24 cellular contexts compared by ENCODE assay signal in genomic region chr2:182148344-182148743, GRCh38.
DNase-seq lines count a peak whose midpoint lies in the region; ATAC-seq and TF ChIP-seq lines count a peak whose summit lies in the region.
"Had no signal": no experiment of that assay in that cellular context is flagged by ENCODE, and none has a peak within 500 bp of the region (broad histone marks: within the 10 kb centered on the region; RNA-seq: fewer than 3 reads in every experiment).

No MANE protein-coding gene starts in this region.

- no peaks in the 10 kb centered on the region for H3K9me3 Mint-ChIP-seq in T-helper 2 cell treated with Interferon-gamma antibody and Interleukin-4, amounts not matched to agents 5 μg/mL and 100 μg/mL, for 36 hours
- H3K9me3 Mint-ChIP-seq: memory B cell; naive thymus-derived CD8-positive, alpha-beta T cell; stimulated activated naive CD8-positive, alpha-beta T cell treated with anti-CD3 and anti-CD28 coated beads, Interleukin-15, amount 100 ng/mL, for 72 hours; T-cell had no signal

- H3K27me3 Mint-ChIP-seq in T-helper 2 cell treated with Interferon-gamma antibody and Interleukin-4, amounts not matched to agents 5 μg/mL and 100 μg/mL, for 36 hours (ENCODE audit: low read depth), result no peaks in the 10 kb centered on the region
- H3K27me3 Mint-ChIP-seq: memory B cell; stimulated activated naive CD8-positive, alpha-beta T cell treated with anti-CD3 and anti-CD28 coated beads, Interleukin-15, amount 100 ng/mL, for 72 hours; type B pancreatic cell had no signal

- in situ Hi-C loops in IMR-90 (cut with MboI; ENCODE audit: low sequenced_read_pairs), result loop anchor here (25.0 kb wide), 1 partner anchor 561 kb away; no protein-coding TSS in a partner anchor

- H3K23ac ChIP-seq in IMR-90 (ENCODE audit: low read depth, low read length), result no peak overlapping the region

- H2AFZ ChIP-seq in IMR-90 (replicated peaks; ENCODE audit: low read length, poor library complexity), result peak overlapping the region; percentile 35

- H3K9me3 ChIP-seq in IMR-90 (ENCODE audit: control insufficient read depth, insufficient read depth, low read length), result no peaks in the 10 kb centered on the region
- H3K9me3 ChIP-seq in SJCRH30 (replicated peaks), result no peaks in the 10 kb centered on the region

- POLR2A ChIA-PET in IMR-90 (lab: Charles Lee; ENCODE audit: unreplicated experiment), result interaction anchor here (0.7 kb wide), 1 partner anchor 11 kb away, joined by 3 read pairs; no protein-coding TSS in a partner anchor

- intact Hi-C loops in IMR-90 (cut with micrococcal nuclease), result no loop called here

- no peak overlapping the region for H3K4me3 Mint-ChIP-seq in T-helper 2 cell treated with Interferon-gamma antibody and Interleukin-4, amounts not matched to agents 5 μg/mL and 100 μg/mL, for 36 hours
- H3K4me3 Mint-ChIP-seq: memory B cell; naive thymus-derived CD8-positive, alpha-beta T cell; stimulated activated naive CD8-positive, alpha-beta T cell treated with anti-CD3 and anti-CD28 coated beads, Interleukin-15, amount 100 ng/mL, for 72 hours; T-cell; type B pancreatic cell had no signal

- no peak overlapping the region for H3K9ac ChIP-seq in IMR-90 (ENCODE audit: low read depth, low read length)

- H3K4me3 ChIP-seq in IMR-90 (ENCODE audit: insufficient read depth, low read depth, low read length), result no peak overlapping the region
- no peak overlapping the region for H3K4me3 ChIP-seq in SJCRH30

- no peak overlapping the region for H2BK15ac ChIP-seq in IMR-90 (ENCODE audit: low read depth, low read length)

- no peak overlapping the region for H3K4ac ChIP-seq in IMR-90 (ENCODE audit: low read depth, low read length)

- DNase-seq in Daoy (ENCODE audit: low read depth), result peak; percentile 4
- DNase-seq in IMR-90, result no peak
- peak; percentile 5 for DNase-seq in cerebellum (ENCODE audit: low spot score)
- DNase-seq in myocyte (ENCODE audit: low read depth), result peak; percentile 34
- DNase-seq in SJCRH30, result no peak
- no peak for DNase-seq in T-helper 2 cell treated with Interferon-gamma antibody and Interleukin-4, amounts not matched to agents 5 μg/mL and 100 μg/mL, for 36 hours (ENCODE audit: low spot score)
- DNase-seq in NCI-H2029 treated with DMSO at 0.1 percent for 48 hours (lab: John Stamatoyannopoulos, UW), result no peak
- DNase-seq: activated naive CD4-positive, alpha-beta T cell treated with Interleukin-2 at 50 U/mL for 16 hours; activated T-cell treated with anti-CD3 and anti-CD28 coated beads, Interleukin-2, amount 50 U/mL, for 1 hour; central memory CD4-positive, alpha-beta T cell; GDM1; islet precursor cell; naive thymus-derived CD8-positive, alpha-beta T cell; NCI-H1930; NCI-H226; NCI-H82; SHP77; stimulated activated CD4-positive, alpha-beta T cell treated with anti-CD3 and anti-CD28 coated beads, Interleukin-12 subunit alpha, Interleukin-12 subunit beta, amount 100 ng/mL, for 4 hours; stimulated activated naive CD8-positive, alpha-beta T cell treated with anti-CD3 and anti-CD28 coated beads, Interleukin-15, amount 100 ng/mL, for 72 hours; T-cell had no signal

- H3K27ac Mint-ChIP-seq in T-helper 2 cell treated with Interferon-gamma antibody and Interleukin-4, amounts not matched to agents 5 μg/mL and 100 μg/mL, for 36 hours, result no peak overlapping the region
- H3K27ac Mint-ChIP-seq: memory B cell; naive thymus-derived CD8-positive, alpha-beta T cell; stimulated activated naive CD8-positive, alpha-beta T cell treated with anti-CD3 and anti-CD28 coated beads, Interleukin-15, amount 100 ng/mL, for 72 hours; T-cell; type B pancreatic cell had no signal

- CTCF ChIA-PET in IMR-90 (lab: Yijun Ruan, JAX), result no interaction called here

- H3K27me3 ChIP-seq in IMR-90 (ENCODE audit: control insufficient read depth, insufficient read depth, low read length) (no peaks in the 10 kb centered on the region), SJCRH30 (no peaks in the 10 kb centered on the region)

- no peak overlapping the region for H2AK9ac ChIP-seq in IMR-90 (replicated peaks; ENCODE audit: low read depth, low read length, poor library complexity)

- no peak overlapping the region for H3K4me2 ChIP-seq in IMR-90 (ENCODE audit: low read depth, low read length)

- H2BK20ac ChIP-seq in IMR-90 (ENCODE audit: low read depth, low read length), result no peak overlapping the region

- peaks cover 2% of the 10 kb centered on the region; the same call in 1 of the 2 replicates for H3K9me1 ChIP-seq in IMR-90 (ENCODE audit: insufficient read depth, low read length)

- no peak for TF ChIP-seq CTCF in IMR-90 (conservative IDR thresholded peaks at IDR 0.05; ENCODE audit: low read depth, low read length)

- ATAC-seq in IMR-90 (ENCODE audit: low read depth) (no peak), GM21526 (IDR thresholded peaks at IDR 0.05; ENCODE audit: low FRiP score, unreplicated experiment) (no peak)
- ATAC-seq: naive thymus-derived CD8-positive, alpha-beta T cell; stimulated activated naive CD8-positive, alpha-beta T cell treated with anti-CD3 and anti-CD28 coated beads, Interleukin-15, amount 100 ng/mL, for 72 hours; T-cell had no signal

- TF ChIP-seq POLR2A in IMR-90 (IDR thresholded peaks at IDR 0.05; ENCODE audit: low read depth, low read length), result no peak

- H3K4me1 Mint-ChIP-seq in T-helper 2 cell treated with Interferon-gamma antibody and Interleukin-4, amounts not matched to agents 5 μg/mL and 100 μg/mL, for 36 hours (ENCODE audit: low read depth), result no peaks in the 10 kb centered on the region
- H3K4me1 Mint-ChIP-seq: memory B cell; naive thymus-derived CD8-positive, alpha-beta T cell; stimulated activated naive CD8-positive, alpha-beta T cell treated with anti-CD3 and anti-CD28 coated beads, Interleukin-15, amount 100 ng/mL, for 72 hours; T-cell had no signal

- TF ChIP-seq RAD21 in IMR-90 (IDR thresholded peaks at IDR 0.05; ENCODE audit: low read length), result no peak

- H3K36me3 ChIP-seq in IMR-90 (ENCODE audit: control insufficient read depth, insufficient read depth, low read length) (no peaks in the 10 kb centered on the region), SJCRH30 (no peaks in the 10 kb centered on the region)

- no peak overlapping the region for H4K8ac ChIP-seq in IMR-90 (ENCODE audit: low read depth in 2 of 2, low read length in 2 of 2)

- no peak overlapping the region for H3K18ac ChIP-seq in IMR-90 (ENCODE audit: low read depth, low read length)

- no peaks in the 10 kb centered on the region for H3K79me1 ChIP-seq in IMR-90 (ENCODE audit: low read depth in 1 of 2, low read length in 2 of 2)

- no peak overlapping the region for H2BK5ac ChIP-seq in IMR-90 (ENCODE audit: low read depth, low read length, poor library complexity, severe bottlenecking)

- no peak overlapping the region for H2BK120ac ChIP-seq in IMR-90 (ENCODE audit: low read depth, low read length)

- no peak overlapping the region for H4K5ac ChIP-seq in IMR-90 (ENCODE audit: low read depth, low read length)

- no peaks in the 10 kb centered on the region for H4K20me1 ChIP-seq in IMR-90 (ENCODE audit: insufficient read depth, low read length)

- H3K4me1 ChIP-seq in IMR-90 (ENCODE audit: control insufficient read depth, insufficient read depth, low read length), result no peaks in the 10 kb centered on the region
- peaks cover 14% of the 10 kb centered on the region for H3K4me1 ChIP-seq in SJCRH30

- no TSS peak for BruUV-seq in IMR-90 (replicated peaks; lab: Mats Ljungman, UMichigan)

- H3K14ac ChIP-seq in IMR-90 (replicated peaks; ENCODE audit: low read depth, low read length), result no peak overlapping the region

- no peaks in the 10 kb centered on the region for H3K36me3 Mint-ChIP-seq in T-helper 2 cell treated with Interferon-gamma antibody and Interleukin-4, amounts not matched to agents 5 μg/mL and 100 μg/mL, for 36 hours (ENCODE audit: low read depth)
- H3K36me3 Mint-ChIP-seq: memory B cell; naive thymus-derived CD8-positive, alpha-beta T cell; T-cell; type B pancreatic cell had no signal

- H3K27ac ChIP-seq in IMR-90 (ENCODE audit: insufficient read depth, low read length), result no peak overlapping the region
- H3K27ac ChIP-seq in SJCRH30, result no peak overlapping the region
- H3K27ac ChIP-seq: epithelial cell of prostate had no signal

- dilution Hi-C loops in IMR-90 (cut with HindIII; ENCODE audit: low sequenced_read_pairs, unreplicated experiment), result no loop called here

- no peak overlapping the region for H3K56ac ChIP-seq in IMR-90 (ENCODE audit: extremely low read depth, insufficient read depth, low read length)

- no CpG with 5 or more reads among the region's 2 CpGs for WGBS in IMR-90 (ENCODE audit: extremely low coverage in 2 of 2, insufficient read length in 1 of 2), 2 experiments

- H2AK5ac ChIP-seq in IMR-90 (ENCODE audit: low read depth, low read length), result no peak overlapping the region

- no peak overlapping the region for H4K91ac ChIP-seq in IMR-90 (ENCODE audit: insufficient read depth, low read depth, low read length)

TF ChIP-seq in IMR-90, 13 proteins besides CTCF, POLR2A, EP300 and RAD21:
- TF ChIP-seq NFE2L2 (IDR thresholded peaks at IDR 0.05; ENCODE audit: low read depth, low read length) (no peak), MXI1 (IDR thresholded peaks at IDR 0.05; ENCODE audit: borderline replicate concordance, low read depth, low read length) (no peak), CHD1 (IDR thresholded peaks at IDR 0.05; ENCODE audit: low read depth, low read length) (no peak), BHLHE40 (IDR thresholded peaks at IDR 0.05; ENCODE audit: low read depth, low read length) (no peak), CEBPB (IDR thresholded peaks at IDR 0.05; ENCODE audit: low read depth, low read length) (no peak)
- TF ChIP-seq, protein P1, sequence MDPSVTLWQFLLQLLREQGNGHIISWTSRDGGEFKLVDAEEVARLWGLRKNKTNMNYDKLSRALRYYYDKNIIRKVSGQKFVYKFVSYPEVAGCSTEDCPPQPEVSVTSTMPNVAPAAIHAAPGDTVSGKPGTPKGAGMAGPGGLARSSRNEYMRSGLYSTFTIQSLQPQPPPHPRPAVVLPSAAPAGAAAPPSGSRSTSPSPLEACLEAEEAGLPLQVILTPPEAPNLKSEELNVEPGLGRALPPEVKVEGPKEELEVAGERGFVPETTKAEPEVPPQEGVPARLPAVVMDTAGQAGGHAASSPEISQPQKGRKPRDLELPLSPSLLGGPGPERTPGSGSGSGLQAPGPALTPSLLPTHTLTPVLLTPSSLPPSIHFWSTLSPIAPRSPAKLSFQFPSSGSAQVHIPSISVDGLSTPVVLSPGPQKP (IDR thresholded peaks at IDR 0.05; ENCODE audit: borderline replicate concordance, low read depth, low read length), result no peak
TF ChIP-seq in IMR-90: peak in this region for 0.

Comparison
In these comparisons a context has a peak if more than half of its experiments do, and no peak if none do; other contexts are left out.
1. DNase-seq: peak in Daoy (single experiment), cerebellum (single experiment) and myocyte (single experiment); none in IMR-90 (single experiment), SJCRH30 (0 of 2), T-helper 2 cell treated with Interferon-gamma antibody and Interleukin-4, amounts not matched to agents 5 μg/mL and 100 μg/mL, for 36 hours (single experiment) and NCI-H2029 treated with DMSO at 0.1 percent for 48 hours (single experiment).